In genomic region chr14:21723431-21724045, GRCh38 we compare ENCODE assay signal across 9 cellular contexts. TPM values are rescaled to one million over a fixed set of nuclear protein-coding genes. Genes with fewer than 3 reads are reported as not detected.
A peak's percentile ranks its signal among the peaks of the same experiment; 100 is the strongest.
DNase-seq lines count a peak whose midpoint lies in the region; ATAC-seq and TF ChIP-seq lines count a peak whose summit lies in the region.
"Had no signal": no experiment of that assay in that cellular context is flagged by ENCODE, and none has a peak within 500 bp of the region (broad histone marks: within the 10 kb centered on the region; RNA-seq: fewer than 3 reads in every experiment).

No MANE protein-coding gene starts in this region.

- H3K27me3 Mint-ChIP-seq in CD4-positive, alpha-beta memory T cell, result peaks cover 15 to 16% of the 10 kb centered on the region in 2 donors
- peaks cover 23% of the 10 kb centered on the region for H3K27me3 Mint-ChIP-seq in stimulated activated naive CD8-positive, alpha-beta T cell treated with anti-CD3 and anti-CD28 coated beads, Interleukin-15, amount 100 ng/mL, for 72 hours

- H3K27ac ChIP-seq in CD4-positive, alpha-beta memory T cell (ENCODE audit: low read depth, low read length), result peak overlapping the region; percentile 22
- H3K27ac ChIP-seq in coronary artery, result no peak overlapping the region

- no peak overlapping the region for H3K4me3 ChIP-seq in CD4-positive, alpha-beta memory T cell (ENCODE audit: low read length in 2 of 2)
- no peak overlapping the region for H3K4me3 ChIP-seq in fibroblast of pulmonary artery (replicated peaks; ENCODE audit: low read depth, low read length)
- no peak overlapping the region for H3K4me3 ChIP-seq in coronary artery

- ATAC-seq in stimulated activated naive CD8-positive, alpha-beta T cell treated with anti-CD3 and anti-CD28 coated beads, Interleukin-15, amount 100 ng/mL, for 72 hours, result peak; percentile 90
- no peak for ATAC-seq in HG03159 (IDR thresholded peaks at IDR 0.05; ENCODE audit: unreplicated experiment)

- H3K9me3 ChIP-seq in CD4-positive, alpha-beta memory T cell (ENCODE audit: control insufficient read depth in 1 of 2, low read length in 2 of 2), result no peaks in the 10 kb centered on the region

- intact Hi-C loops in CD4-positive, alpha-beta memory T cell (cut with micrococcal nuclease), result no loop called here

- H3K36me3 ChIP-seq in CD4-positive, alpha-beta memory T cell (ENCODE audit: insufficient read depth, low read length), result no peaks in the 10 kb centered on the region

- TF ChIP-seq CTCF in fibroblast of pulmonary artery (IDR thresholded peaks at IDR 0.05; ENCODE audit: low read length, missing control alignments) (peak; percentile 35), coronary artery (IDR thresholded peaks at IDR 0.05) (no peak)

- peaks cover 0 to 9% (median 0%) of the 10 kb centered on the region in 4 donors for H3K4me1 Mint-ChIP-seq in CD4-positive, alpha-beta memory T cell
- no peaks in the 10 kb centered on the region for H3K4me1 Mint-ChIP-seq in stimulated activated naive CD8-positive, alpha-beta T cell treated with anti-CD3 and anti-CD28 coated beads, Interleukin-15, amount 100 ng/mL, for 72 hours

- H3K4me1 ChIP-seq in CD4-positive, alpha-beta memory T cell (ENCODE audit: insufficient read depth, low read length), result no peaks in the 10 kb centered on the region

- DNase-seq in CD4-positive, alpha-beta memory T cell, result peak in 3 of 5 donors; percentile 37 to 62 (median 39)
- DNase-seq in HEK293T (ENCODE audit: extremely low spot score) (peak; percentile 81), T-helper 2 cell (peak in 3 of 5 experiments; percentile 22 to 66 (median 28)), fibroblast of pulmonary artery (ENCODE audit: low read depth) (peak; percentile 24), coronary artery (ENCODE audit: low spot score) (no peak), NCI-H345 (lab: John Stamatoyannopoulos, UW) (no peak)
- peak; percentile 25 to 56 for DNase-seq in stimulated activated naive CD8-positive, alpha-beta T cell treated with anti-CD3 and anti-CD28 coated beads, Interleukin-15, amount 100 ng/mL, for 72 hours

- no peaks in the 10 kb centered on the region for H3K36me3 Mint-ChIP-seq in CD4-positive, alpha-beta memory T cell

- CTCF ChIA-PET in CD4-positive, alpha-beta memory T cell (lab: Charles Lee; ENCODE audit: partially characterized antibody), result interaction anchor here (0.6 to 4.5 kb wide), 15 partner anchors 9 to 846 kb away, joined by 3 to 34 read pairs (median 3); no protein-coding TSS in a partner anchor
- CTCF ChIA-PET in HEK293T (lab: Yijun Ruan, JAX), result interaction anchor here (0.6 to 2.4 kb wide), 20 partner anchors 9 to 710 kb away, joined by 3 to 27 read pairs (median 4); no protein-coding TSS in a partner anchor

- peak overlapping the region; percentile 56 to 83 (median 78) for H3K4me3 Mint-ChIP-seq in CD4-positive, alpha-beta memory T cell
- H3K4me3 Mint-ChIP-seq in stimulated activated naive CD8-positive, alpha-beta T cell treated with anti-CD3 and anti-CD28 coated beads, Interleukin-15, amount 100 ng/mL, for 72 hours, result peak overlapping the region; percentile 51 to 68
- H3K4me3 Mint-ChIP-seq: dendritic cell treated with granulocyte-macrophage colony-stimulating factor and Interleukin-4, amounts not matched to agents 40 ng/mL and 50 ng/mL, for 4 days had no signal

- H3K9me3 Mint-ChIP-seq in CD4-positive, alpha-beta memory T cell, result no peaks in the 10 kb centered on the region
- H3K9me3 Mint-ChIP-seq in stimulated activated naive CD8-positive, alpha-beta T cell treated with anti-CD3 and anti-CD28 coated beads, Interleukin-15, amount 100 ng/mL, for 72 hours, result no peaks in the 10 kb centered on the region
- H3K9me3 Mint-ChIP-seq: dendritic cell treated with granulocyte-macrophage colony-stimulating factor and Interleukin-4, amounts not matched to agents 40 ng/mL and 50 ng/mL, for 4 days had no signal

- POLR2A ChIA-PET in CD4-positive, alpha-beta memory T cell (lab: Charles Lee; ENCODE audit: partially characterized antibody), result interaction anchor here (0.7 to 2.0 kb wide), 11 partner anchors 10 to 846 kb away, joined by 3 to 17 read pairs (median 5); no protein-coding TSS in a partner anchor
- POLR2A ChIA-PET in HEK293T (lab: Yijun Ruan, JAX), result no interaction called here

- H3K27ac Mint-ChIP-seq in CD4-positive, alpha-beta memory T cell, result peak overlapping the region; percentile 4 to 90 (median 58)
- H3K27ac Mint-ChIP-seq in stimulated activated naive CD8-positive, alpha-beta T cell treated with anti-CD3 and anti-CD28 coated beads, Interleukin-15, amount 100 ng/mL, for 72 hours, result peak overlapping the region in 1 of 2 donors; percentile 50
- H3K27ac Mint-ChIP-seq: dendritic cell treated with granulocyte-macrophage colony-stimulating factor and Interleukin-4, amounts not matched to agents 40 ng/mL and 50 ng/mL, for 4 days had no signal

- no peaks in the 10 kb centered on the region for H3K27me3 ChIP-seq in CD4-positive, alpha-beta memory T cell (ENCODE audit: insufficient read depth, low read length)

TF ChIP-seq in HEK293T, 16 proteins besides CTCF, POLR2A, EP300 and RAD21:
- TF ChIP-seq PKNOX1 (IDR thresholded peaks at IDR 0.05) (no peak), NFRKB (IDR thresholded peaks at IDR 0.05) (no peak)

RNA-seq across cellular contexts. Expression of gene OR4E1, which starts 49.9 kb away (rescaled TPM):
- not detected for total RNA-seq in CD4-positive, alpha-beta memory T cell
- under 1 TPM in 1 of 2 donors, not detected in 1; 0.22 TPM for polyA plus RNA-seq in CD4-positive, alpha-beta memory T cell

Comparison
In these comparisons a context has a peak if more than half of its experiments do, and no peak if none do; other contexts are left out.
1. DNase-seq: peak in CD4-positive, alpha-beta memory T cell (3 of 5), HEK293T (single experiment), T-helper 2 cell (3 of 5), fibroblast of pulmonary artery (single experiment) and stimulated activated naive CD8-positive, alpha-beta T cell treated with anti-CD3 and anti-CD28 coated beads, Interleukin-15, amount 100 ng/mL, for 72 hours (2 of 2); none in coronary artery (single experiment) and NCI-H345 (single experiment).